In the genomic region with DNA sequence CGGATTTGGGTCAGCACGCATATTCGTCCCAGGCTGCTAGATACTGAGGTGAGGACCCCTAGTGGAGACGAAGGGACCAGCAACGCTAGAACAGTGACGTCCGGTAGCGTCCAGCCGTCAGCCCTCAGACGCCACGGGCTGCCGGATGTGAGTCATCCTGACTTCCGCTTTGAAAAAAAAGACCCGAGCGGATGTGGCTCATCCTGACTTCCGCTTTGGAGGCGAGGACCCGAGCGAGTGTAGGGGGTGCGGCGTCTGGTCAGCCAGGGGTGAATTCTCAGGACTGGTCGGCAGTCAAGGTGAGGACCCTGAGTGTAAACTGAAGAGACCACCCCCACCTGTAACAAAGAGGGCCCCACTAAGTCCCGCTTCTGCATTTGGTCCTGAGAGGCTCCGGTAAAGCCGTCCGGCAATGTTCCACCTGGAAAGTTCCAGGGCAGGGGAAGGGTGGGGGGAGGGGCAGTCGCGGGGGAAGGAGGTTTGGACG, we compare ENCODE assay signal across 1 cellular context.
TF ChIP-seq lines count a peak whose summit lies in the region.

A gene with protein sequence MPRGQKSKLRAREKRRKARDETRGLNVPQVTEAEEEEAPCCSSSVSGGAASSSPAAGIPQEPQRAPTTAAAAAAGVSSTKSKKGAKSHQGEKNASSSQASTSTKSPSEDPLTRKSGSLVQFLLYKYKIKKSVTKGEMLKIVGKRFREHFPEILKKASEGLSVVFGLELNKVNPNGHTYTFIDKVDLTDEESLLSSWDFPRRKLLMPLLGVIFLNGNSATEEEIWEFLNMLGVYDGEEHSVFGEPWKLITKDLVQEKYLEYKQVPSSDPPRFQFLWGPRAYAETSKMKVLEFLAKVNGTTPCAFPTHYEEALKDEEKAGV (plus strand): TSS at position 207 of the 487 bp plus-strand sequence. CDS start 3,018 bp downstream, outside the sequence.

TF ChIP-seq in WTC11, 78 proteins besides CTCF, POLR2A, EP300 and RAD21 (continued from another document):
- TF ChIP-seq, protein P1, sequence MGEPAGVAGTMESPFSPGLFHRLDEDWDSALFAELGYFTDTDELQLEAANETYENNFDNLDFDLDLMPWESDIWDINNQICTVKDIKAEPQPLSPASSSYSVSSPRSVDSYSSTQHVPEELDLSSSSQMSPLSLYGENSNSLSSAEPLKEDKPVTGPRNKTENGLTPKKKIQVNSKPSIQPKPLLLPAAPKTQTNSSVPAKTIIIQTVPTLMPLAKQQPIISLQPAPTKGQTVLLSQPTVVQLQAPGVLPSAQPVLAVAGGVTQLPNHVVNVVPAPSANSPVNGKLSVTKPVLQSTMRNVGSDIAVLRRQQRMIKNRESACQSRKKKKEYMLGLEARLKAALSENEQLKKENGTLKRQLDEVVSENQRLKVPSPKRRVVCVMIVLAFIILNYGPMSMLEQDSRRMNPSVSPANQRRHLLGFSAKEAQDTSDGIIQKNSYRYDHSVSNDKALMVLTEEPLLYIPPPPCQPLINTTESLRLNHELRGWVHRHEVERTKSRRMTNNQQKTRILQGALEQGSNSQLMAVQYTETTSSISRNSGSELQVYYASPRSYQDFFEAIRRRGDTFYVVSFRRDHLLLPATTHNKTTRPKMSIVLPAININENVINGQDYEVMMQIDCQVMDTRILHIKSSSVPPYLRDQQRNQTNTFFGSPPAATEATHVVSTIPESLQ (CRISPR knock-in tag; IDR thresholded peaks at IDR 0.05) = no peak
- TF ChIP-seq ZNF121 (CRISPR knock-in tag; IDR thresholded peaks at IDR 0.05) (no peak), FOXJ3 (CRISPR knock-in tag; IDR thresholded peaks at IDR 0.05; ENCODE audit: borderline replicate concordance) (no peak)
